Comparison of ENCODE assay signal across 1 cellular context in genomic region chr1:112818990-112819689, GRCh38.
TF ChIP-seq lines count a peak whose summit lies in the region.

No MANE protein-coding gene starts in this region.

TF ChIP-seq in K562, 482 proteins besides CTCF, POLR2A, EP300 and RAD21 (continued from another document and continues in another):
- TF ChIP-seq AFF4 (CRISPR knock-in tag; IDR thresholded peaks at IDR 0.05) (peak; percentile 81; the same call in 1 of the 2 replicates), CBFA2T2 (conservative IDR thresholded peaks at IDR 0.05) (peak; percentile 85), HDAC3 (IDR thresholded peaks at IDR 0.05; ENCODE audit: borderline replicate concordance, partially characterized antibody) (no peak), L3MBTL2 (IDR thresholded peaks at IDR 0.05) (peak; percentile 27; the same call in 1 of the 2 replicates), TAL1 (IDR thresholded peaks at IDR 0.05) (peak; percentile 75), HMG20A (CRISPR knock-in tag; conservative IDR thresholded peaks at IDR 0.05) (no peak), ETV1 (tag; conservative IDR thresholded peaks at IDR 0.05; ENCODE audit: low read depth) (peak; percentile 59; the same call in 1 of the 2 replicates), ZNF589 (CRISPR knock-in tag; IDR thresholded peaks at IDR 0.05; ENCODE audit: low read depth) (peak; percentile 75; the same call in 1 of the 2 replicates), ZNF644 (tag; IDR thresholded peaks at IDR 0.05; ENCODE audit: low read depth) (no peak; the same call in 1 of the 2 replicates), ZBTB26 (CRISPR knock-in tag; IDR thresholded peaks at IDR 0.05) (no peak), SMAD1 (IDR thresholded peaks at IDR 0.05; ENCODE audit: low read depth, low read length, partially characterized antibody) (no peak), ARID1B (IDR thresholded peaks at IDR 0.05) (peak; percentile 92), CTBP1 (IDR thresholded peaks at IDR 0.05; ENCODE audit: borderline replicate concordance) (peak; percentile 56; the same call in 1 of the 2 replicates), NR2C2 (CRISPR knock-in tag; IDR thresholded peaks at IDR 0.05) (no peak), NR2C2 (tag; IDR thresholded peaks at IDR 0.05) (peak; percentile 45; the same call in 1 of the 2 replicates), ZNF583 (CRISPR knock-in tag; IDR thresholded peaks at IDR 0.05) (no peak; the same call in 1 of the 2 replicates), ZNF780A (CRISPR knock-in tag; IDR thresholded peaks at IDR 0.05) (no peak), ATF3 (IDR thresholded peaks at IDR 0.05) (peak; percentile 97), ATF3 (CRISPR knock-in tag; conservative IDR thresholded peaks at IDR 0.05) (peak; percentile 67; the same call in 1 of the 2 replicates), MAFK (IDR thresholded peaks at IDR 0.05; ENCODE audit: low read length) (peak; percentile 9; the same call in 1 of the 2 replicates), GABPB1 (CRISPR knock-in tag; IDR thresholded peaks at IDR 0.05) (peak; percentile 67), ZSCAN32 (CRISPR knock-in tag; IDR thresholded peaks at IDR 0.05) (no peak), SMARCE1 (IDR thresholded peaks at IDR 0.05) (peak; percentile 95), DNMT1 (IDR thresholded peaks at IDR 0.05) (no peak), ZNF507 (tag; conservative IDR thresholded peaks at IDR 0.05) (no peak), MTA3 (IDR thresholded peaks at IDR 0.05; ENCODE audit: borderline replicate concordance) (peak; percentile 60; the same call in 1 of the 2 replicates), ZNF699 (CRISPR knock-in tag; IDR thresholded peaks at IDR 0.05; ENCODE audit: insufficient replicate concordance) (no peak), ETS2 (tag; IDR thresholded peaks at IDR 0.05; ENCODE audit: borderline replicate concordance, poor library complexity, severe bottlenecking) (no peak), ZNF23 (CRISPR knock-in tag; IDR thresholded peaks at IDR 0.05) (no peak), GATAD2A (IDR thresholded peaks at IDR 0.05) (no peak), MAFF (IDR thresholded peaks at IDR 0.05; ENCODE audit: low read length) (0 out of 2 replicates have a peak, but pooled peaks have one; percentile 16), CREM (IDR thresholded peaks at IDR 0.05; ENCODE audit: low read depth) (peak; percentile 96), STAT5B (CRISPR knock-in tag; IDR thresholded peaks at IDR 0.05) (no peak), TEAD1 (CRISPR knock-in tag; IDR thresholded peaks at IDR 0.05) (peak in 1 of 2 experiments; percentile 16; a peak in 1 of 4 replicates), FOSL1 (tag; conservative IDR thresholded peaks at IDR 0.05) (peak; percentile 71), SMARCA5 (IDR thresholded peaks at IDR 0.05) (no peak), ESRRA (IDR thresholded peaks at IDR 0.05; ENCODE audit: borderline replicate concordance, low read depth) (peak; percentile 31; the same call in 1 of the 2 replicates), THRAP3 (IDR thresholded peaks at IDR 0.05; ENCODE audit: borderline replicate concordance) (no peak), FUS (optimal IDR thresholded peaks at IDR 0.05; ENCODE audit: low read depth, low read length) (no peak), ZNF133 (CRISPR knock-in tag; IDR thresholded peaks at IDR 0.05) (no peak), PML (IDR thresholded peaks at IDR 0.05; ENCODE audit: low read length) (peak; percentile 51; the same call in 1 of the 2 replicates), C11orf30 (IDR thresholded peaks at IDR 0.05; ENCODE audit: low read depth) (no peak), TGIF2 (CRISPR knock-in tag; IDR thresholded peaks at IDR 0.05) (peak; percentile 27; the same call in 1 of the 2 replicates)
- TF ChIP-seq, protein P1, sequence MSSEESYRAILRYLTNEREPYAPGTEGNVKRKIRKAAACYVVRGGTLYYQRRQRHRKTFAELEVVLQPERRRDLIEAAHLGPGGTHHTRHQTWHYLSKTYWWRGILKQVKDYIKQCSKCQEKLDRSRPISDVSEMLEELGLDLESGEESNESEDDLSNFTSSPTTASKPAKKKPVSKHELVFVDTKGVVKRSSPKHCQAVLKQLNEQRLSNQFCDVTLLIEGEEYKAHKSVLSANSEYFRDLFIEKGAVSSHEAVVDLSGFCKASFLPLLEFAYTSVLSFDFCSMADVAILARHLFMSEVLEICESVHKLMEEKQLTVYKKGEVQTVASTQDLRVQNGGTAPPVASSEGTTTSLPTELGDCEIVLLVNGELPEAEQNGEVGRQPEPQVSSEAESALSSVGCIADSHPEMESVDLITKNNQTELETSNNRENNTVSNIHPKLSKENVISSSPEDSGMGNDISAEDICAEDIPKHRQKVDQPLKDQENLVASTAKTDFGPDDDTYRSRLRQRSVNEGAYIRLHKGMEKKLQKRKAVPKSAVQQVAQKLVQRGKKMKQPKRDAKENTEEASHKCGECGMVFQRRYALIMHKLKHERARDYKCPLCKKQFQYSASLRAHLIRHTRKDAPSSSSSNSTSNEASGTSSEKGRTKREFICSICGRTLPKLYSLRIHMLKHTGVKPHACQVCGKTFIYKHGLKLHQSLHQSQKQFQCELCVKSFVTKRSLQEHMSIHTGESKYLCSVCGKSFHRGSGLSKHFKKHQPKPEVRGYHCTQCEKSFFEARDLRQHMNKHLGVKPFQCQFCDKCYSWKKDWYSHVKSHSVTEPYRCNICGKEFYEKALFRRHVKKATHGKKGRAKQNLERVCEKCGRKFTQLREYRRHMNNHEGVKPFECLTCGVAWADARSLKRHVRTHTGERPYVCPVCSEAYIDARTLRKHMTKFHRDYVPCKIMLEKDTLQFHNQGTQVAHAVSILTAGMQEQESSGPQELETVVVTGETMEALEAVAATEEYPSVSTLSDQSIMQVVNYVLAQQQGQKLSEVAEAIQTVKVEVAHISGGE (CRISPR knock-in tag; IDR thresholded peaks at IDR 0.05) = 0 out of 6 replicates have a peak, but pooled peaks of 1 of the 3 experiments have one; percentile 15
- TF ChIP-seq, protein P2, sequence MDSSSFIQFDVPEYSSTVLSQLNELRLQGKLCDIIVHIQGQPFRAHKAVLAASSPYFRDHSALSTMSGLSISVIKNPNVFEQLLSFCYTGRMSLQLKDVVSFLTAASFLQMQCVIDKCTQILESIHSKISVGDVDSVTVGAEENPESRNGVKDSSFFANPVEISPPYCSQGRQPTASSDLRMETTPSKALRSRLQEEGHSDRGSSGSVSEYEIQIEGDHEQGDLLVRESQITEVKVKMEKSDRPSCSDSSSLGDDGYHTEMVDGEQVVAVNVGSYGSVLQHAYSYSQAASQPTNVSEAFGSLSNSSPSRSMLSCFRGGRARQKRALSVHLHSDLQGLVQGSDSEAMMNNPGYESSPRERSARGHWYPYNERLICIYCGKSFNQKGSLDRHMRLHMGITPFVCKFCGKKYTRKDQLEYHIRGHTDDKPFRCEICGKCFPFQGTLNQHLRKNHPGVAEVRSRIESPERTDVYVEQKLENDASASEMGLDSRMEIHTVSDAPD (CRISPR knock-in tag; IDR thresholded peaks at IDR 0.05) = no peak
- TF ChIP-seq, protein P3, sequence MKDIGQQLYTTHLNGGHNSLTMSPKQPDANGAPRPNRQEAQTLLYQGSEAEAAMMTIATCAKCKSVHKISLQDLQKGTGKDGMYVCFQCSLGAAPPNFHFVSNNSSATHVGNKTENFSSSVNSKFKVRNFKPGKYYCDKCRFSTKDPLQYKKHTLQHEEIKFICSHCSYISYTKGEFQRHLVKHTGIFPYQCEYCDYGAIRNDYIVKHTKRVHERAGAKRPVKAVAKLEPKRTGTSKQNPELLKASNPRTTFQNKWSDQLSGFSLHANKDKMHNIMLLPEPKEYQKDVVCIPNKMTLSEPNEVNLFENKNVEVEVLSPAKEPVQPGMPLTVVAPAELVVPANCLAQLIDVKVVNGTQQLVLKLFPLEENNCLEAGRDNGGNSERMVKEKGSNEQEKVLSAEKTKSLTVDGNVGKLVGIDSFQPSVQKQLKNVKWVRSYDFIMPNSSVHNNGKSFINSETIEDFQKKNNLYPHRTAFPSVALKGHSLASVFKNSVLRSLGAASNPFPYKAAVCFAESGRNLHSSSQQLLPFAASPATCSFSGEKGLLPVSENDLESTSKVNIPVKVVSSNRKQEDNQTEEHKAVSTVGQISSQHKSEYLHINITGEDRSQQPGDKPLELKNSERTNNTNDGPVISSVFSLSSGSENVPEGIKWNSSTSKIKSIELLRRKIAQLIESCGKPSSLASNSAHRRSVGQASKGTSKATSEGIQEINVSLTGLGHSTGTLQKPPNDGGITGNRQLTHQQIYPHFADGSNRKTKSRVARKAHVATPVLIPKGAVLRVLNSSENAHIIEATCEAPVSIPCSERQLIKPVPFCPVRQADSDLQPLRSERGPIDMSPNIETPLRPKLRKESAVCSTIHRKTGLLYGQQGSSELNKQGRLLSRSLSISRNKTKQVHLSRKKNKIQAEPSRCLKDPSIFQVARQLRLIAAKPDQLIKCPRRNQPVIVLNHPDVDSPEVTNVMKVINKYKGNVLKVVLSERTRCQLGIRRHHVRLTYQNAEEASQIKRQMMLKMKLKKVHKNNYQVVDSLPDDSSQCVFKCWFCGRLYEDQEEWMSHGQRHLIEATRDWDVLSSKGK (CRISPR knock-in tag; IDR thresholded peaks at IDR 0.05) = no peak
- TF ChIP-seq, protein P4, sequence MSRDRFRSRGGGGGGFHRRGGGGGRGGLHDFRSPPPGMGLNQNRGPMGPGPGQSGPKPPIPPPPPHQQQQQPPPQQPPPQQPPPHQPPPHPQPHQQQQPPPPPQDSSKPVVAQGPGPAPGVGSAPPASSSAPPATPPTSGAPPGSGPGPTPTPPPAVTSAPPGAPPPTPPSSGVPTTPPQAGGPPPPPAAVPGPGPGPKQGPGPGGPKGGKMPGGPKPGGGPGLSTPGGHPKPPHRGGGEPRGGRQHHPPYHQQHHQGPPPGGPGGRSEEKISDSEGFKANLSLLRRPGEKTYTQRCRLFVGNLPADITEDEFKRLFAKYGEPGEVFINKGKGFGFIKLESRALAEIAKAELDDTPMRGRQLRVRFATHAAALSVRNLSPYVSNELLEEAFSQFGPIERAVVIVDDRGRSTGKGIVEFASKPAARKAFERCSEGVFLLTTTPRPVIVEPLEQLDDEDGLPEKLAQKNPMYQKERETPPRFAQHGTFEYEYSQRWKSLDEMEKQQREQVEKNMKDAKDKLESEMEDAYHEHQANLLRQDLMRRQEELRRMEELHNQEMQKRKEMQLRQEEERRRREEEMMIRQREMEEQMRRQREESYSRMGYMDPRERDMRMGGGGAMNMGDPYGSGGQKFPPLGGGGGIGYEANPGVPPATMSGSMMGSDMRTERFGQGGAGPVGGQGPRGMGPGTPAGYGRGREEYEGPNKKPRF (IDR thresholded peaks at IDR 0.05; ENCODE audit: low read depth, low read length) = no peak
- TF ChIP-seq, protein P5, sequence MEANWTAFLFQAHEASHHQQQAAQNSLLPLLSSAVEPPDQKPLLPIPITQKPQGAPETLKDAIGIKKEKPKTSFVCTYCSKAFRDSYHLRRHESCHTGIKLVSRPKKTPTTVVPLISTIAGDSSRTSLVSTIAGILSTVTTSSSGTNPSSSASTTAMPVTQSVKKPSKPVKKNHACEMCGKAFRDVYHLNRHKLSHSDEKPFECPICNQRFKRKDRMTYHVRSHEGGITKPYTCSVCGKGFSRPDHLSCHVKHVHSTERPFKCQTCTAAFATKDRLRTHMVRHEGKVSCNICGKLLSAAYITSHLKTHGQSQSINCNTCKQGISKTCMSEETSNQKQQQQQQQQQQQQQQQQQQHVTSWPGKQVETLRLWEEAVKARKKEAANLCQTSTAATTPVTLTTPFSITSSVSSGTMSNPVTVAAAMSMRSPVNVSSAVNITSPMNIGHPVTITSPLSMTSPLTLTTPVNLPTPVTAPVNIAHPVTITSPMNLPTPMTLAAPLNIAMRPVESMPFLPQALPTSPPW (CRISPR knock-in tag; IDR thresholded peaks at IDR 0.05) = peak; percentile 52
- TF ChIP-seq, protein P6, sequence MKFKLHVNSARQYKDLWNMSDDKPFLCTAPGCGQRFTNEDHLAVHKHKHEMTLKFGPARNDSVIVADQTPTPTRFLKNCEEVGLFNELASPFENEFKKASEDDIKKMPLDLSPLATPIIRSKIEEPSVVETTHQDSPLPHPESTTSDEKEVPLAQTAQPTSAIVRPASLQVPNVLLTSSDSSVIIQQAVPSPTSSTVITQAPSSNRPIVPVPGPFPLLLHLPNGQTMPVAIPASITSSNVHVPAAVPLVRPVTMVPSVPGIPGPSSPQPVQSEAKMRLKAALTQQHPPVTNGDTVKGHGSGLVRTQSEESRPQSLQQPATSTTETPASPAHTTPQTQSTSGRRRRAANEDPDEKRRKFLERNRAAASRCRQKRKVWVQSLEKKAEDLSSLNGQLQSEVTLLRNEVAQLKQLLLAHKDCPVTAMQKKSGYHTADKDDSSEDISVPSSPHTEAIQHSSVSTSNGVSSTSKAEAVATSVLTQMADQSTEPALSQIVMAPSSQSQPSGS (CRISPR knock-in tag; IDR thresholded peaks at IDR 0.05) = peak; percentile 96
